22 cellular contexts compared by ENCODE assay signal in the genomic region with DNA sequence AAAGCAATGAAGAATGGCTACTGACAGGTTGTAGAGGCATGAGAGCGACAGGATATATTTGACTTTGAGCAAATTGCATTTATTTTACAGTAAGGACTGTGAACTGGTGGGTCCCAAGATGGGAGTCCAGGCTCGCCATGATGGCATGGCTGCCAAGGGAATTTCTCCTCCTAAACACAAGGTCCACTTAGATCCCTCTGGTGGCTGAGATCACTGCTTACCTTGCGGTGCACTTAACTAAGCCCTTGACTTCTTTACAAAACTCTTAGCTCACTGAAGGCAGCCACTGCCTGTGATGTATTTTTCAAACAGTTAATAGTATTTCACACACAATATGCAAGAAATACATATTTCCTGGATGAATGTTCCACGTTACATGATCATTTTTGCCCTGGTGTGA.
"Had no signal": no experiment of that assay in that cellular context is flagged by ENCODE, and none has a peak within 500 bp of the region (broad histone marks: within the 10 kb centered on the region; RNA-seq: fewer than 3 reads in every experiment).

No MANE protein-coding gene starts in this region.

- H3K27ac ChIP-seq: gastrocnemius medialis, neutrophil, sigmoid colon, suprapubic skin, transverse colon, upper lobe of right lung, uterus had no signal

- H3K27me3 ChIP-seq: gastrocnemius medialis, neutrophil, pancreas, sigmoid colon, suprapubic skin, transverse colon, upper lobe of right lung, uterus had no signal

- FAIRE-seq: islet of Langerhans, pancreas had no signal

- H3K9me3 ChIP-seq: gastrocnemius medialis, neutrophil, pancreas, sigmoid colon, suprapubic skin, upper lobe of right lung had no signal

- H3K4me3 ChIP-seq: gastrocnemius medialis, lung, pancreas, sigmoid colon, suprapubic skin, transverse colon, upper lobe of right lung, uterus had no signal

- DNase-seq: cerebellar nuclear complex; cortex of kidney; effector memory CD8-positive, alpha-beta T cell; foreskin fibroblast; gastrocnemius medialis; head of caudate nucleus; hippocampal formation; left colon; natural killer cell; pancreas; retina; sigmoid colon; stimulated activated CD4-positive, alpha-beta T cell treated with anti-CD3 and anti-CD28 coated beads, Interleukin-4, amount 100 ng/mL, for 4 hours; stimulated activated naive B cell treated with anti-CD40 and anti-IgM and Interleukin-4, amounts not matched to agents 10 μg/mL and 1 μg/mL and 100 μg/mL, for 72 hours; stimulated activated naive CD8-positive, alpha-beta T cell treated with anti-CD3 and anti-CD28 coated beads, Interleukin-15, amount 100 ng/mL, for 72 hours; transverse colon; upper lobe of right lung; uterus had no signal

- ATAC-seq: effector memory CD8-positive, alpha-beta T cell; gastrocnemius medialis; left colon; natural killer cell; pancreas; stimulated activated naive B cell treated with anti-CD40 and anti-IgM and Interleukin-4, amounts not matched to agents 10 μg/mL and 1 μg/mL and 100 μg/mL, for 72 hours; stimulated activated naive CD8-positive, alpha-beta T cell treated with anti-CD3 and anti-CD28 coated beads, Interleukin-15, amount 100 ng/mL, for 72 hours; upper lobe of right lung had no signal

- H3K36me3 ChIP-seq: gastrocnemius medialis, neutrophil, pancreas, sigmoid colon, suprapubic skin, transverse colon, upper lobe of right lung, uterus had no signal

- H3K4me1 ChIP-seq: gastrocnemius medialis, suprapubic skin, uterus had no signal
